In genomic region chr20:44552568-44552949, GRCh38 we compare ENCODE assay signal across 2 cellular contexts.
A peak's percentile ranks its signal among the peaks of the same experiment; 100 is the strongest.
TF ChIP-seq lines count a peak whose summit lies in the region.

No MANE protein-coding gene starts in this region.

TF ChIP-seq in HepG2, 621 proteins besides CTCF, POLR2A, EP300 and RAD21:
- TF ChIP-seq ZKSCAN1 (IDR thresholded peaks at IDR 0.05; ENCODE audit: low read length) (peak; percentile 78), JUN (CRISPR knock-in tag; IDR thresholded peaks at IDR 0.05) (no peak), ASH2L (IDR thresholded peaks at IDR 0.05; ENCODE audit: insufficient read length, low read depth, low read length) (peak; percentile 19)

TF ChIP-seq in K562, 482 proteins besides CTCF, POLR2A, EP300 and RAD21:
- TF ChIP-seq MYC (IDR thresholded peaks at IDR 0.05; ENCODE audit: low read depth, low read length) (no peak), MYC (CRISPR knock-in tag; IDR thresholded peaks at IDR 0.05; ENCODE audit: borderline replicate concordance, low read depth) (no peak), ZKSCAN1 (IDR thresholded peaks at IDR 0.05; ENCODE audit: low read depth, low read length) (peak; percentile 89)
